In the genomic region with DNA sequence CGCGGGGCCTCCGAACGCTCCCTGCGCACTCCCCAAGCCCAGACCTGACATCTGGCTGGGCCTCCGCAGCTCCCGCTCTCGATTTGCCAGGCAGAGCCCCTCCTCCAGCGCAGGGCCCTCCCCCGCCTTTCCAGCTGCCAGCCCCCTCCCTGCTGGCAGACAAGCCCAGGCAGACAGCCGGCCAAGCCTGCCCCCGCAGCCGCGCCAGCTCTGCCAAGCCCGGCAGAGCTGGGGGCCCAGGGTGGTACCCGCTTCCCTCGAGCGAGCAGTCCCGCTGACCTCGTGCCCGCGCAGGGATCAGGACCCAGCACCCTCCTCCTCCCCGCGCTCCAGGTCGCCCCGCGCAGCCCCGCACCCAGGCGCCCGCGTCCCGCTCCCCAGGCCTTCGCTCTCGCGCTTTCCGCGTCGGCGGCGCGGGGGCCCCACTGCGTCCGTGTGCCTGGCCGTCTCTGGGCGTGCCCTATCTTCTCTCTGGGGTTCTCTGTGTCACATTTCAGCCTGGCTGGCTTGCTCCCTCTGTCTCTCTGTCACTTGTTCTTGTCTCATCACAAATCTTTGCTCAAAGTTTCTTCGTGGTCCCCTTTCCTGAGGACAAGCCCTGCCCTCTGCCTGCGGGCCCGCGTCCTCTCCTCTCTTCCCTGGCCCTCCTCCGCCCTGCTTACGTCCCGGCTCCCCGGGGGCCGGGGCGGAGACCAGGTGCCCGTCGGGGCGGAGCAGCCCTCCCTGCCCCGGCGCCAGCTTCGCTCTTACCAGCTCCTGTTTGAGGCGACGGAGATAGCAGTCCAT, we compare ENCODE assay signal across 1 cellular context.
TF ChIP-seq lines count a peak whose summit lies in the region.

No MANE protein-coding gene starts in this region.

TF ChIP-seq in HepG2, 621 proteins besides CTCF, POLR2A, EP300 and RAD21 (continues in another document):
- TF ChIP-seq HNRNPH1 (optimal IDR thresholded peaks at IDR 0.05; ENCODE audit: low read depth, low read length) (no peak), JUNB (CRISPR knock-in tag; IDR thresholded peaks at IDR 0.05; ENCODE audit: borderline replicate concordance) (0 out of 2 replicates have a peak, but pooled peaks have one; percentile 11), ZNF775 (CRISPR knock-in tag; IDR thresholded peaks at IDR 0.05; ENCODE audit: borderline replicate concordance) (0 out of 2 replicates have a peak, but pooled peaks have one; percentile 5), ZNF766 (CRISPR knock-in tag; IDR thresholded peaks at IDR 0.05; ENCODE audit: borderline replicate concordance) (no peak), CEBPG (CRISPR knock-in tag; IDR thresholded peaks at IDR 0.05) (no peak), ZNF451 (CRISPR knock-in tag; IDR thresholded peaks at IDR 0.05) (no peak), ZBTB2 (CRISPR knock-in tag; IDR thresholded peaks at IDR 0.05; ENCODE audit: low read depth) (no peak), ZBTB39 (CRISPR knock-in tag; IDR thresholded peaks at IDR 0.05) (0 out of 2 replicates have a peak, but pooled peaks have one; percentile 29), HMG20A (CRISPR knock-in tag; IDR thresholded peaks at IDR 0.05; ENCODE audit: borderline replicate concordance) (no peak), NR2F1 (CRISPR knock-in tag; IDR thresholded peaks at IDR 0.05) (no peak), ATM (IDR thresholded peaks at IDR 0.05; ENCODE audit: borderline replicate concordance) (no peak), ZNF563 (CRISPR knock-in tag; IDR thresholded peaks at IDR 0.05) (peak; percentile 66; the same call in 1 of the 2 replicates), ZBTB8A (CRISPR knock-in tag; IDR thresholded peaks at IDR 0.05; ENCODE audit: borderline replicate concordance, low read depth) (no peak), ZNF263 (CRISPR knock-in tag; IDR thresholded peaks at IDR 0.05) (peak; percentile 34; the same call in 1 of the 2 replicates), MED13 (CRISPR knock-in tag; IDR thresholded peaks at IDR 0.05) (no peak; the same call in 1 of the 2 replicates), LRRFIP1 (CRISPR knock-in tag; conservative IDR thresholded peaks at IDR 0.05) (no peak), CREM (IDR thresholded peaks at IDR 0.05) (no peak; the same call in 1 of the 2 replicates), CREM (CRISPR knock-in tag; IDR thresholded peaks at IDR 0.05) (no peak), TSC22D2 (CRISPR knock-in tag; IDR thresholded peaks at IDR 0.05; ENCODE audit: borderline replicate concordance) (0 out of 2 replicates have a peak, but pooled peaks have one; percentile 26), ZNF580 (CRISPR knock-in tag; IDR thresholded peaks at IDR 0.05; ENCODE audit: borderline replicate concordance, low read depth) (no peak), ZNF235 (CRISPR knock-in tag; IDR thresholded peaks at IDR 0.05; ENCODE audit: borderline replicate concordance) (peak; percentile 66; the same call in 1 of the 2 replicates), ZNF350 (CRISPR knock-in tag; IDR thresholded peaks at IDR 0.05; ENCODE audit: borderline replicate concordance, low read depth) (no peak), ZC3H4 (CRISPR knock-in tag; IDR thresholded peaks at IDR 0.05; ENCODE audit: borderline replicate concordance) (no peak), ZNF761 (CRISPR knock-in tag; conservative IDR thresholded peaks at IDR 0.05) (0 out of 2 replicates have a peak, but pooled peaks have one; percentile 4), ARID2 (CRISPR knock-in tag; IDR thresholded peaks at IDR 0.05; ENCODE audit: borderline replicate concordance) (0 out of 2 replicates have a peak, but pooled peaks have one; percentile 63), ZNF225 (CRISPR knock-in tag; IDR thresholded peaks at IDR 0.05) (0 out of 2 replicates have a peak, but pooled peaks have one; percentile 33), KDM4B (CRISPR knock-in tag; IDR thresholded peaks at IDR 0.05) (0 out of 2 replicates have a peak, but pooled peaks have one; percentile 12), POGZ (CRISPR knock-in tag; IDR thresholded peaks at IDR 0.05) (no peak), FOXO4 (CRISPR knock-in tag; conservative IDR thresholded peaks at IDR 0.05) (no peak), ZNF777 (CRISPR knock-in tag; IDR thresholded peaks at IDR 0.05) (peak; percentile 98), ZBTB26 (CRISPR knock-in tag; IDR thresholded peaks at IDR 0.05; ENCODE audit: borderline replicate concordance) (no peak), ZNF709 (CRISPR knock-in tag; IDR thresholded peaks at IDR 0.05) (no peak), NR2F2 (IDR thresholded peaks at IDR 0.05; ENCODE audit: borderline replicate concordance, low read depth) (no peak), CCDC6 (CRISPR knock-in tag; IDR thresholded peaks at IDR 0.05) (0 out of 2 replicates have a peak, but pooled peaks have one; percentile 17), ZNF841 (CRISPR knock-in tag; IDR thresholded peaks at IDR 0.05; ENCODE audit: borderline replicate concordance) (no peak), CSRNP2 (CRISPR knock-in tag; conservative IDR thresholded peaks at IDR 0.05; ENCODE audit: low read depth) (no peak), SRSF1 (optimal IDR thresholded peaks at IDR 0.05; ENCODE audit: low read depth, low read length) (no peak), ZNF253 (CRISPR knock-in tag; IDR thresholded peaks at IDR 0.05; ENCODE audit: borderline replicate concordance) (no peak), ATRX (CRISPR knock-in tag; IDR thresholded peaks at IDR 0.05; ENCODE audit: borderline replicate concordance) (no peak), KAT7 (CRISPR knock-in tag; IDR thresholded peaks at IDR 0.05; ENCODE audit: borderline replicate concordance) (peak; percentile 51; the same call in 1 of the 2 replicates)
- TF ChIP-seq, protein P1, sequence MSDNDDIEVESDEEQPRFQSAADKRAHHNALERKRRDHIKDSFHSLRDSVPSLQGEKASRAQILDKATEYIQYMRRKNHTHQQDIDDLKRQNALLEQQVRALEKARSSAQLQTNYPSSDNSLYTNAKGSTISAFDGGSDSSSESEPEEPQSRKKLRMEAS (IDR thresholded peaks at IDR 0.05), result peak; percentile 55; the same call in 1 of the 2 replicates
- TF ChIP-seq, protein P2, sequence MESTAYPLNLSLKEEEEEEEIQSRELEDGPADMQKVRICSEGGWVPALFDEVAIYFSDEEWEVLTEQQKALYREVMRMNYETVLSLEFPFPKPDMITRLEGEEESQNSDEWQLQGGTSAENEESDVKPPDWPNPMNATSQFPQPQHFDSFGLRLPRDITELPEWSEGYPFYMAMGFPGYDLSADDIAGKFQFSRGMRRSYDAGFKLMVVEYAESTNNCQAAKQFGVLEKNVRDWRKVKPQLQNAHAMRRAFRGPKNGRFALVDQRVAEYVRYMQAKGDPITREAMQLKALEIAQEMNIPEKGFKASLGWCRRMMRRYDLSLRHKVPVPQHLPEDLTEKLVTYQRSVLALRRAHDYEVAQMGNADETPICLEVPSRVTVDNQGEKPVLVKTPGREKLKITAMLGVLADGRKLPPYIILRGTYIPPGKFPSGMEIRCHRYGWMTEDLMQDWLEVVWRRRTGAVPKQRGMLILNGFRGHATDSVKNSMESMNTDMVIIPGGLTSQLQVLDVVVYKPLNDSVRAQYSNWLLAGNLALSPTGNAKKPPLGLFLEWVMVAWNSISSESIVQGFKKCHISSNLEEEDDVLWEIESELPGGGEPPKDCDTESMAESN (CRISPR knock-in tag; conservative IDR thresholded peaks at IDR 0.05), result no peak
- TF ChIP-seq, protein P3, sequence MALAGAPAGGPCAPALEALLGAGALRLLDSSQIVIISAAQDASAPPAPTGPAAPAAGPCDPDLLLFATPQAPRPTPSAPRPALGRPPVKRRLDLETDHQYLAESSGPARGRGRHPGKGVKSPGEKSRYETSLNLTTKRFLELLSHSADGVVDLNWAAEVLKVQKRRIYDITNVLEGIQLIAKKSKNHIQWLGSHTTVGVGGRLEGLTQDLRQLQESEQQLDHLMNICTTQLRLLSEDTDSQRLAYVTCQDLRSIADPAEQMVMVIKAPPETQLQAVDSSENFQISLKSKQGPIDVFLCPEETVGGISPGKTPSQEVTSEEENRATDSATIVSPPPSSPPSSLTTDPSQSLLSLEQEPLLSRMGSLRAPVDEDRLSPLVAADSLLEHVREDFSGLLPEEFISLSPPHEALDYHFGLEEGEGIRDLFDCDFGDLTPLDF (CRISPR knock-in tag; IDR thresholded peaks at IDR 0.05), result no peak
- TF ChIP-seq, protein P4, sequence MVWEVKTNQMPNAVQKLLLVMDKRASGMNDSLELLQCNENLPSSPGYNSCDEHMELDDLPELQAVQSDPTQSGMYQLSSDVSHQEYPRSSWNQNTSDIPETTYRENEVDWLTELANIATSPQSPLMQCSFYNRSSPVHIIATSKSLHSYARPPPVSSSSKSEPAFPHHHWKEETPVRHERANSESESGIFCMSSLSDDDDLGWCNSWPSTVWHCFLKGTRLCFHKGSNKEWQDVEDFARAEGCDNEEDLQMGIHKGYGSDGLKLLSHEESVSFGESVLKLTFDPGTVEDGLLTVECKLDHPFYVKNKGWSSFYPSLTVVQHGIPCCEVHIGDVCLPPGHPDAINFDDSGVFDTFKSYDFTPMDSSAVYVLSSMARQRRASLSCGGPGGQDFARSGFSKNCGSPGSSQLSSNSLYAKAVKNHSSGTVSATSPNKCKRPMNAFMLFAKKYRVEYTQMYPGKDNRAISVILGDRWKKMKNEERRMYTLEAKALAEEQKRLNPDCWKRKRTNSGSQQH (CRISPR knock-in tag; IDR thresholded peaks at IDR 0.05; ENCODE audit: low read depth), result 0 out of 2 replicates have a peak, but pooled peaks have one; percentile 18
